ENCODE assay signal across 7 cellular contexts in genomic region chr6:35729349-35729678, GRCh38. TPM values are rescaled to one million over a fixed set of nuclear protein-coding genes. Genes with fewer than 3 reads are reported as not detected.
DNase-seq lines count a peak whose midpoint lies in the region; ATAC-seq and TF ChIP-seq lines count a peak whose summit lies in the region.
"Had no signal": no experiment of that assay in that cellular context is flagged by ENCODE, and none has a peak within 500 bp of the region (broad histone marks: within the 10 kb centered on the region; RNA-seq: fewer than 3 reads in every experiment).

No MANE protein-coding gene starts in this region.

- DNase-seq in heart right ventricle (no peak), left ventricle myocardium superior (no peak), right lobe of liver (peak in 1 of 3 donors; percentile 31), NCI-H446 (lab: John Stamatoyannopoulos, UW) (no peak), NCI-H524 treated with DMSO at 0.1 percent for 48 hours (lab: John Stamatoyannopoulos, UW) (no peak)
- DNase-seq: KBM-7 had no signal

- TF ChIP-seq POLR2A in right lobe of liver (IDR thresholded peaks at IDR 0.05): no peak

- no peak for TF ChIP-seq CTCF in heart right ventricle (IDR thresholded peaks at IDR 0.05)
- no peak for TF ChIP-seq CTCF in right lobe of liver (IDR thresholded peaks at IDR 0.05)

- H3K4me1 ChIP-seq in heart right ventricle (peaks cover 30 to 90% (median 68%) of the 10 kb centered on the region in 9 donors), right lobe of liver (peaks cover 11 to 90% (median 45%) of the 10 kb centered on the region in 4 donors), urinary bladder (ENCODE audit: insufficient read depth) (peaks cover 4% of the 10 kb centered on the region)

- ATAC-seq in heart right ventricle: no peak
- no peak for ATAC-seq in left ventricle myocardium superior
- no peak for ATAC-seq in right lobe of liver

- H3K27me3 ChIP-seq in heart right ventricle (no peaks in the 10 kb centered on the region), right lobe of liver (no peaks in the 10 kb centered on the region)

- WGBS in heart right ventricle, 2 donors: 55 to 62% methylated on average over 3 of the region's 3 CpGs
- WGBS in right lobe of liver (ENCODE audit: insufficient coverage, low coverage, low lambda C conversion rate, missing lambda C conversion rate): 40% methylated on average over 1 of the region's 3 CpGs
- 85% methylated on average over 3 of the region's 3 CpGs for whole genome bisulfite sequencing in urinary bladder

- intact Hi-C loops in heart right ventricle (cut with DNase I) (loop anchor here in 7 of 10 donors (2.0 to 5.0 kb wide), 4 partner anchors 37 to 129 kb away; partner anchors contain the start of gene FKBP5 (in 5 of the 7)), left ventricle myocardium superior (cut with micrococcal nuclease) (loop anchor here (5.0 kb wide), 1 partner anchor 127 kb away; no protein-coding TSS in a partner anchor), right lobe of liver (cut with DNase I) (no loop called here)

- H3K4me3 ChIP-seq in heart right ventricle (no peak overlapping the region), right lobe of liver (peak overlapping the region in 2 of 3 donors; percentile 58 to 64), urinary bladder (ENCODE audit: low read depth, low read length) (no peak overlapping the region)

- H3K9me3 ChIP-seq in heart right ventricle: no peaks in the 10 kb centered on the region
- H3K9me3 ChIP-seq in right lobe of liver: no peaks in the 10 kb centered on the region

- peak overlapping the region; percentile 94 to 100 (median 99) for H3K27ac ChIP-seq in heart right ventricle
- H3K27ac ChIP-seq in right lobe of liver: peak overlapping the region; percentile 88 to 99 (median 98)
- H3K27ac ChIP-seq in urinary bladder (ENCODE audit: low read depth): peak overlapping the region; percentile 96

- no peaks in the 10 kb centered on the region for H3K36me3 ChIP-seq in heart right ventricle
- H3K36me3 ChIP-seq in right lobe of liver: no peaks in the 10 kb centered on the region
- no peaks in the 10 kb centered on the region for H3K36me3 ChIP-seq in urinary bladder (ENCODE audit: insufficient read depth)

RNA-seq across cellular contexts. Expression of gene ARMC12, which starts 7.5 kb away (rescaled TPM):
- total RNA-seq in heart right ventricle (under 1 TPM in 4 of 10 donors, not detected in 6; 0.20 to 0.37 (median 0.24) TPM), left ventricle myocardium superior (not detected), right lobe of liver (1 to 10 TPM in 3 of 6 experiments, under 1 TPM in 3; 0.22 to 4.4 (median 0.92) TPM), urinary bladder (not detected)
- polyA plus RNA-seq in heart right ventricle (under 1 TPM; 0.16 to 0.95 TPM), urinary bladder (0.56 TPM)

RNA-seq across cellular contexts. Expression of gene FKBP5, which starts 40.6 kb away (rescaled TPM):
- 100 to 1,000 TPM in 3 of 10 donors, 10 to 100 TPM in 7; 20.3 to 151 (median 45.3) TPM for total RNA-seq in heart right ventricle
- polyA plus RNA-seq in heart right ventricle: 100 to 1,000 TPM in 1 of 2 donors, 10 to 100 TPM in 1; 40.5 to 199 TPM
- 82.8 TPM for total RNA-seq in left ventricle myocardium superior
- 100 to 1,000 TPM in 5 of 6 experiments, 10 to 100 TPM in 1; 36.1 to 387 (median 111) TPM for total RNA-seq in right lobe of liver
- 5.6 TPM for total RNA-seq in urinary bladder
- 236 TPM for polyA plus RNA-seq in urinary bladder

RNA-seq across cellular contexts. Expression of gene CLPSL2, which starts 47.1 kb away (rescaled TPM):
- total RNA-seq in heart right ventricle (not detected), left ventricle myocardium superior (not detected), right lobe of liver (not detected), urinary bladder (not detected)
- polyA plus RNA-seq in heart right ventricle (not detected), urinary bladder (not detected)

RNA-seq across cellular contexts. Expression of gene CLPSL1, which starts 51.5 kb away (rescaled TPM):
- not detected for total RNA-seq in heart right ventricle
- not detected for polyA plus RNA-seq in heart right ventricle
- total RNA-seq in left ventricle myocardium superior: not detected
- not detected for total RNA-seq in right lobe of liver
- not detected for total RNA-seq in urinary bladder
- polyA plus RNA-seq in urinary bladder: not detected

Comparison
In these comparisons a context has a peak if more than half of its experiments do, and no peak if none do; other contexts are left out.
1. H3K4me3 ChIP-seq: peak in right lobe of liver (2 of 3); none in heart right ventricle (0 of 10) and urinary bladder (single experiment).
2. intact Hi-C loops: an anchor here in heart right ventricle (2.0 to 5.0 kb wide) and left ventricle myocardium superior (5.0 kb wide); none called in right lobe of liver.
3. Peak in every context shown above with its lines, with median percentiles within 50 percentile points of each other: H3K27ac ChIP-seq.